Comparison of ENCODE assay signal across 2 cellular contexts in the genomic region with DNA sequence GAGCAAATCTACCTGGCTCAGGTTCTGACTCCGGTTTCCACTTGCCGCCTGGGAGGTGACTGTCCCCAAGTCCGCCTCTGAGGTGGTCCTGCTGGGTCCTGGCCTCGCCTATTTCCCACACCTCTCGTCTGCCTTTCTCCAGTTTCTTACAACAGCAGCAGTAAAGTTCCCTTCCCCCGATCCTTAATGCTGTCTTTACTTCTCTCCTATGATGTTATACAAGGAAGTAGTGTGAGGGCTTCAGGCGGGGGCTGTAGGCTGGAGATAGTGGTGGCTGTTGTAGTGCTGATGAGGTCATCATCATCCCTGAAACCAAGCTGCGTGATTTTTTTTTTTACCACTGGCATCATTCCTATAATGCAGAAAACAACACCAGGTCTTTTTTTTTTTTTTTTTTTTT.
TF ChIP-seq lines count a peak whose summit lies in the region.

No MANE protein-coding gene starts in this region.

TF ChIP-seq in GM23338, 12 proteins besides CTCF, POLR2A, EP300 and RAD21 (continued from another document):
- TF ChIP-seq, protein P1, sequence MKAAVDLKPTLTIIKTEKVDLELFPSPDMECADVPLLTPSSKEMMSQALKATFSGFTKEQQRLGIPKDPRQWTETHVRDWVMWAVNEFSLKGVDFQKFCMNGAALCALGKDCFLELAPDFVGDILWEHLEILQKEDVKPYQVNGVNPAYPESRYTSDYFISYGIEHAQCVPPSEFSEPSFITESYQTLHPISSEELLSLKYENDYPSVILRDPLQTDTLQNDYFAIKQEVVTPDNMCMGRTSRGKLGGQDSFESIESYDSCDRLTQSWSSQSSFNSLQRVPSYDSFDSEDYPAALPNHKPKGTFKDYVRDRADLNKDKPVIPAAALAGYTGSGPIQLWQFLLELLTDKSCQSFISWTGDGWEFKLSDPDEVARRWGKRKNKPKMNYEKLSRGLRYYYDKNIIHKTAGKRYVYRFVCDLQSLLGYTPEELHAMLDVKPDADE (IDR thresholded peaks at IDR 0.05), result no peak
- no peak for TF ChIP-seq EZH2phosphoT487 (IDR thresholded peaks at IDR 0.05; ENCODE audit: unreplicated experiment)
TF ChIP-seq in GM23338: peak in this region for 0.

TF ChIP-seq in K562, 482 proteins besides CTCF, POLR2A, EP300 and RAD21 (continued from another document):
- TF ChIP-seq, protein P2, sequence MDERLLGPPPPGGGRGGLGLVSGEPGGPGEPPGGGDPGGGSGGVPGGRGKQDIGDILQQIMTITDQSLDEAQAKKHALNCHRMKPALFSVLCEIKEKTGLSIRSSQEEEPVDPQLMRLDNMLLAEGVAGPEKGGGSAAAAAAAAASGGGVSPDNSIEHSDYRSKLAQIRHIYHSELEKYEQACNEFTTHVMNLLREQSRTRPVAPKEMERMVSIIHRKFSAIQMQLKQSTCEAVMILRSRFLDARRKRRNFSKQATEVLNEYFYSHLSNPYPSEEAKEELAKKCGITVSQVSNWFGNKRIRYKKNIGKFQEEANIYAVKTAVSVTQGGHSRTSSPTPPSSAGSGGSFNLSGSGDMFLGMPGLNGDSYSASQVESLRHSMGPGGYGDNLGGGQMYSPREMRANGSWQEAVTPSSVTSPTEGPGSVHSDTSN (CRISPR knock-in tag; IDR thresholded peaks at IDR 0.05; ENCODE audit: low read depth), result no peak
- TF ChIP-seq, protein P2 (tag; conservative IDR thresholded peaks at IDR 0.05; ENCODE audit: low read depth), result no peak
- 0 out of 2 replicates have a peak, but pooled peaks have one; percentile 24 for TF ChIP-seq MTA2 (IDR thresholded peaks at IDR 0.05; ENCODE audit: low read depth)
- TF ChIP-seq RAD51 (IDR thresholded peaks at IDR 0.05; ENCODE audit: borderline replicate concordance, low read depth), result no peak
- TF ChIP-seq, protein P3, sequence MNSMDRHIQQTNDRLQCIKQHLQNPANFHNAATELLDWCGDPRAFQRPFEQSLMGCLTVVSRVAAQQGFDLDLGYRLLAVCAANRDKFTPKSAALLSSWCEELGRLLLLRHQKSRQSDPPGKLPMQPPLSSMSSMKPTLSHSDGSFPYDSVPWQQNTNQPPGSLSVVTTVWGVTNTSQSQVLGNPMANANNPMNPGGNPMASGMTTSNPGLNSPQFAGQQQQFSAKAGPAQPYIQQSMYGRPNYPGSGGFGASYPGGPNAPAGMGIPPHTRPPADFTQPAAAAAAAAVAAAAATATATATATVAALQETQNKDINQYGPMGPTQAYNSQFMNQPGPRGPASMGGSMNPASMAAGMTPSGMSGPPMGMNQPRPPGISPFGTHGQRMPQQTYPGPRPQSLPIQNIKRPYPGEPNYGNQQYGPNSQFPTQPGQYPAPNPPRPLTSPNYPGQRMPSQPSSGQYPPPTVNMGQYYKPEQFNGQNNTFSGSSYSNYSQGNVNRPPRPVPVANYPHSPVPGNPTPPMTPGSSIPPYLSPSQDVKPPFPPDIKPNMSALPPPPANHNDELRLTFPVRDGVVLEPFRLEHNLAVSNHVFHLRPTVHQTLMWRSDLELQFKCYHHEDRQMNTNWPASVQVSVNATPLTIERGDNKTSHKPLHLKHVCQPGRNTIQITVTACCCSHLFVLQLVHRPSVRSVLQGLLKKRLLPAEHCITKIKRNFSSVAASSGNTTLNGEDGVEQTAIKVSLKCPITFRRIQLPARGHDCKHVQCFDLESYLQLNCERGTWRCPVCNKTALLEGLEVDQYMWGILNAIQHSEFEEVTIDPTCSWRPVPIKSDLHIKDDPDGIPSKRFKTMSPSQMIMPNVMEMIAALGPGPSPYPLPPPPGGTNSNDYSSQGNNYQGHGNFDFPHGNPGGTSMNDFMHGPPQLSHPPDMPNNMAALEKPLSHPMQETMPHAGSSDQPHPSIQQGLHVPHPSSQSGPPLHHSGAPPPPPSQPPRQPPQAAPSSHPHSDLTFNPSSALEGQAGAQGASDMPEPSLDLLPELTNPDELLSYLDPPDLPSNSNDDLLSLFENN (IDR thresholded peaks at IDR 0.05; ENCODE audit: low read depth in 2 of 2, low read length in 2 of 2), result 0 out of 4 replicates have a peak, but pooled peaks of 1 of the 2 experiments have one; percentile 37
- TF ChIP-seq, protein P4, sequence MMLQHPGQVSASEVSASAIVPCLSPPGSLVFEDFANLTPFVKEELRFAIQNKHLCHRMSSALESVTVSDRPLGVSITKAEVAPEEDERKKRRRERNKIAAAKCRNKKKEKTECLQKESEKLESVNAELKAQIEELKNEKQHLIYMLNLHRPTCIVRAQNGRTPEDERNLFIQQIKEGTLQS (IDR thresholded peaks at IDR 0.05), result peak; percentile 97
- TF ChIP-seq, protein P4 (CRISPR knock-in tag; conservative IDR thresholded peaks at IDR 0.05), result no peak; the same call in 1 of the 2 replicates
- TF ChIP-seq, protein P5, sequence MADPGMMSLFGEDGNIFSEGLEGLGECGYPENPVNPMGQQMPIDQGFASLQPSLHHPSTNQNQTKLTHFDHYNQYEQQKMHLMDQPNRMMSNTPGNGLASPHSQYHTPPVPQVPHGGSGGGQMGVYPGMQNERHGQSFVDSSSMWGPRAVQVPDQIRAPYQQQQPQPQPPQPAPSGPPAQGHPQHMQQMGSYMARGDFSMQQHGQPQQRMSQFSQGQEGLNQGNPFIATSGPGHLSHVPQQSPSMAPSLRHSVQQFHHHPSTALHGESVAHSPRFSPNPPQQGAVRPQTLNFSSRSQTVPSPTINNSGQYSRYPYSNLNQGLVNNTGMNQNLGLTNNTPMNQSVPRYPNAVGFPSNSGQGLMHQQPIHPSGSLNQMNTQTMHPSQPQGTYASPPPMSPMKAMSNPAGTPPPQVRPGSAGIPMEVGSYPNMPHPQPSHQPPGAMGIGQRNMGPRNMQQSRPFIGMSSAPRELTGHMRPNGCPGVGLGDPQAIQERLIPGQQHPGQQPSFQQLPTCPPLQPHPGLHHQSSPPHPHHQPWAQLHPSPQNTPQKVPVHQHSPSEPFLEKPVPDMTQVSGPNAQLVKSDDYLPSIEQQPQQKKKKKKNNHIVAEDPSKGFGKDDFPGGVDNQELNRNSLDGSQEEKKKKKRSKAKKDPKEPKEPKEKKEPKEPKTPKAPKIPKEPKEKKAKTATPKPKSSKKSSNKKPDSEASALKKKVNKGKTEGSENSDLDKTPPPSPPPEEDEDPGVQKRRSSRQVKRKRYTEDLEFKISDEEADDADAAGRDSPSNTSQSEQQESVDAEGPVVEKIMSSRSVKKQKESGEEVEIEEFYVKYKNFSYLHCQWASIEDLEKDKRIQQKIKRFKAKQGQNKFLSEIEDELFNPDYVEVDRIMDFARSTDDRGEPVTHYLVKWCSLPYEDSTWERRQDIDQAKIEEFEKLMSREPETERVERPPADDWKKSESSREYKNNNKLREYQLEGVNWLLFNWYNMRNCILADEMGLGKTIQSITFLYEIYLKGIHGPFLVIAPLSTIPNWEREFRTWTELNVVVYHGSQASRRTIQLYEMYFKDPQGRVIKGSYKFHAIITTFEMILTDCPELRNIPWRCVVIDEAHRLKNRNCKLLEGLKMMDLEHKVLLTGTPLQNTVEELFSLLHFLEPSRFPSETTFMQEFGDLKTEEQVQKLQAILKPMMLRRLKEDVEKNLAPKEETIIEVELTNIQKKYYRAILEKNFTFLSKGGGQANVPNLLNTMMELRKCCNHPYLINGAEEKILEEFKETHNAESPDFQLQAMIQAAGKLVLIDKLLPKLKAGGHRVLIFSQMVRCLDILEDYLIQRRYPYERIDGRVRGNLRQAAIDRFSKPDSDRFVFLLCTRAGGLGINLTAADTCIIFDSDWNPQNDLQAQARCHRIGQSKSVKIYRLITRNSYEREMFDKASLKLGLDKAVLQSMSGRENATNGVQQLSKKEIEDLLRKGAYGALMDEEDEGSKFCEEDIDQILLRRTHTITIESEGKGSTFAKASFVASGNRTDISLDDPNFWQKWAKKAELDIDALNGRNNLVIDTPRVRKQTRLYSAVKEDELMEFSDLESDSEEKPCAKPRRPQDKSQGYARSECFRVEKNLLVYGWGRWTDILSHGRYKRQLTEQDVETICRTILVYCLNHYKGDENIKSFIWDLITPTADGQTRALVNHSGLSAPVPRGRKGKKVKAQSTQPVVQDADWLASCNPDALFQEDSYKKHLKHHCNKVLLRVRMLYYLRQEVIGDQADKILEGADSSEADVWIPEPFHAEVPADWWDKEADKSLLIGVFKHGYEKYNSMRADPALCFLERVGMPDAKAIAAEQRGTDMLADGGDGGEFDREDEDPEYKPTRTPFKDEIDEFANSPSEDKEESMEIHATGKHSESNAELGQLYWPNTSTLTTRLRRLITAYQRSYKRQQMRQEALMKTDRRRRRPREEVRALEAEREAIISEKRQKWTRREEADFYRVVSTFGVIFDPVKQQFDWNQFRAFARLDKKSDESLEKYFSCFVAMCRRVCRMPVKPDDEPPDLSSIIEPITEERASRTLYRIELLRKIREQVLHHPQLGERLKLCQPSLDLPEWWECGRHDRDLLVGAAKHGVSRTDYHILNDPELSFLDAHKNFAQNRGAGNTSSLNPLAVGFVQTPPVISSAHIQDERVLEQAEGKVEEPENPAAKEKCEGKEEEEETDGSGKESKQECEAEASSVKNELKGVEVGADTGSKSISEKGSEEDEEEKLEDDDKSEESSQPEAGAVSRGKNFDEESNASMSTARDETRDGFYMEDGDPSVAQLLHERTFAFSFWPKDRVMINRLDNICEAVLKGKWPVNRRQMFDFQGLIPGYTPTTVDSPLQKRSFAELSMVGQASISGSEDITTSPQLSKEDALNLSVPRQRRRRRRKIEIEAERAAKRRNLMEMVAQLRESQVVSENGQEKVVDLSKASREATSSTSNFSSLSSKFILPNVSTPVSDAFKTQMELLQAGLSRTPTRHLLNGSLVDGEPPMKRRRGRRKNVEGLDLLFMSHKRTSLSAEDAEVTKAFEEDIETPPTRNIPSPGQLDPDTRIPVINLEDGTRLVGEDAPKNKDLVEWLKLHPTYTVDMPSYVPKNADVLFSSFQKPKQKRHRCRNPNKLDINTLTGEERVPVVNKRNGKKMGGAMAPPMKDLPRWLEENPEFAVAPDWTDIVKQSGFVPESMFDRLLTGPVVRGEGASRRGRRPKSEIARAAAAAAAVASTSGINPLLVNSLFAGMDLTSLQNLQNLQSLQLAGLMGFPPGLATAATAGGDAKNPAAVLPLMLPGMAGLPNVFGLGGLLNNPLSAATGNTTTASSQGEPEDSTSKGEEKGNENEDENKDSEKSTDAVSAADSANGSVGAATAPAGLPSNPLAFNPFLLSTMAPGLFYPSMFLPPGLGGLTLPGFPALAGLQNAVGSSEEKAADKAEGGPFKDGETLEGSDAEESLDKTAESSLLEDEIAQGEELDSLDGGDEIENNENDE (IDR thresholded peaks at IDR 0.05; ENCODE audit: low read depth, low read length), result no peak
- peak in 1 of 2 experiments; percentile 49; a peak in 1 of 4 replicates for TF ChIP-seq TRIM24 (IDR thresholded peaks at IDR 0.05)
- peak; percentile 43 for TF ChIP-seq RBBP5 (IDR thresholded peaks at IDR 0.05; ENCODE audit: borderline replicate concordance, insufficient read depth, low read length, poor library complexity, severe bottlenecking)
- 0 out of 4 replicates have a peak, but pooled peaks of 1 of the 2 experiments have one; percentile 19 for TF ChIP-seq FOXK2 (conservative IDR thresholded peaks at IDR 0.05 in 1 of 2, IDR thresholded peaks at IDR 0.05 in 1 of 2; ENCODE audit: low read depth in 2 of 2)
- TF ChIP-seq ZNF766 (CRISPR knock-in tag; conservative IDR thresholded peaks at IDR 0.05), result no peak
- TF ChIP-seq CREB1 (IDR thresholded peaks at IDR 0.05), result peak; percentile 41
- TF ChIP-seq CREB1 (CRISPR knock-in tag; IDR thresholded peaks at IDR 0.05), result no peak
- TF ChIP-seq CBFA2T3 (IDR thresholded peaks at IDR 0.05), result peak; percentile 61
- peak; percentile 33 for TF ChIP-seq NEUROD1 (IDR thresholded peaks at IDR 0.05; ENCODE audit: borderline replicate concordance, low read depth, low read length, partially characterized antibody)
- TF ChIP-seq SMC3 (conservative IDR thresholded peaks at IDR 0.05; ENCODE audit: insufficient read depth, low read depth, low read length), result no peak
- 0 out of 2 replicates have a peak, but pooled peaks have one; percentile 20 for TF ChIP-seq MAFK (IDR thresholded peaks at IDR 0.05; ENCODE audit: low read length)
- peak in 1 of 2 experiments; percentile 45; a peak in 1 of 4 replicates for TF ChIP-seq RCOR1 (IDR thresholded peaks at IDR 0.05; ENCODE audit: borderline replicate concordance in 1 of 2, low read depth in 2 of 2, low read length in 2 of 2)
- 0 out of 2 replicates have a peak, but pooled peaks have one; percentile 42 for TF ChIP-seq ZNF175 (CRISPR knock-in tag; IDR thresholded peaks at IDR 0.05; ENCODE audit: low read depth)
- 0 out of 4 replicates have a peak, but pooled peaks of 1 of the 2 experiments have one; percentile 5 for TF ChIP-seq TBL1XR1 (IDR thresholded peaks at IDR 0.05; ENCODE audit: low read length in 2 of 2)
- TF ChIP-seq IFI16 (CRISPR knock-in tag; IDR thresholded peaks at IDR 0.05), result no peak
- TF ChIP-seq SMAD2 (IDR thresholded peaks at IDR 0.05; ENCODE audit: low read depth, low read length), result no peak
- TF ChIP-seq, protein P6, sequence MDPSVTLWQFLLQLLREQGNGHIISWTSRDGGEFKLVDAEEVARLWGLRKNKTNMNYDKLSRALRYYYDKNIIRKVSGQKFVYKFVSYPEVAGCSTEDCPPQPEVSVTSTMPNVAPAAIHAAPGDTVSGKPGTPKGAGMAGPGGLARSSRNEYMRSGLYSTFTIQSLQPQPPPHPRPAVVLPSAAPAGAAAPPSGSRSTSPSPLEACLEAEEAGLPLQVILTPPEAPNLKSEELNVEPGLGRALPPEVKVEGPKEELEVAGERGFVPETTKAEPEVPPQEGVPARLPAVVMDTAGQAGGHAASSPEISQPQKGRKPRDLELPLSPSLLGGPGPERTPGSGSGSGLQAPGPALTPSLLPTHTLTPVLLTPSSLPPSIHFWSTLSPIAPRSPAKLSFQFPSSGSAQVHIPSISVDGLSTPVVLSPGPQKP (CRISPR knock-in tag; IDR thresholded peaks at IDR 0.05), result no peak
- peak; percentile 46 for TF ChIP-seq TAL1 (IDR thresholded peaks at IDR 0.05)
- no peak for TF ChIP-seq ZNF197 (CRISPR knock-in tag; IDR thresholded peaks at IDR 0.05; ENCODE audit: low read depth)
- TF ChIP-seq ATF7 (IDR thresholded peaks at IDR 0.05), result peak; percentile 94
- peak; percentile 92 for TF ChIP-seq JUND (IDR thresholded peaks at IDR 0.05; ENCODE audit: borderline replicate concordance, low read depth, low read length)
- TF ChIP-seq JUND (tag; IDR thresholded peaks at IDR 0.05; ENCODE audit: borderline replicate concordance, low read depth, low read length), result peak; percentile 88; the same call in 2 of the 3 replicates
- peak; percentile 82 for TF ChIP-seq CREM (IDR thresholded peaks at IDR 0.05; ENCODE audit: low read depth)
- no peak for TF ChIP-seq RBM17 (IDR thresholded peaks at IDR 0.05; ENCODE audit: borderline replicate concordance, low read depth, low read length)
- TF ChIP-seq ZNF384 (IDR thresholded peaks at IDR 0.05; ENCODE audit: low read depth, low read length), result peak; percentile 85
